8 cellular contexts compared by ENCODE assay signal in the genomic region with DNA sequence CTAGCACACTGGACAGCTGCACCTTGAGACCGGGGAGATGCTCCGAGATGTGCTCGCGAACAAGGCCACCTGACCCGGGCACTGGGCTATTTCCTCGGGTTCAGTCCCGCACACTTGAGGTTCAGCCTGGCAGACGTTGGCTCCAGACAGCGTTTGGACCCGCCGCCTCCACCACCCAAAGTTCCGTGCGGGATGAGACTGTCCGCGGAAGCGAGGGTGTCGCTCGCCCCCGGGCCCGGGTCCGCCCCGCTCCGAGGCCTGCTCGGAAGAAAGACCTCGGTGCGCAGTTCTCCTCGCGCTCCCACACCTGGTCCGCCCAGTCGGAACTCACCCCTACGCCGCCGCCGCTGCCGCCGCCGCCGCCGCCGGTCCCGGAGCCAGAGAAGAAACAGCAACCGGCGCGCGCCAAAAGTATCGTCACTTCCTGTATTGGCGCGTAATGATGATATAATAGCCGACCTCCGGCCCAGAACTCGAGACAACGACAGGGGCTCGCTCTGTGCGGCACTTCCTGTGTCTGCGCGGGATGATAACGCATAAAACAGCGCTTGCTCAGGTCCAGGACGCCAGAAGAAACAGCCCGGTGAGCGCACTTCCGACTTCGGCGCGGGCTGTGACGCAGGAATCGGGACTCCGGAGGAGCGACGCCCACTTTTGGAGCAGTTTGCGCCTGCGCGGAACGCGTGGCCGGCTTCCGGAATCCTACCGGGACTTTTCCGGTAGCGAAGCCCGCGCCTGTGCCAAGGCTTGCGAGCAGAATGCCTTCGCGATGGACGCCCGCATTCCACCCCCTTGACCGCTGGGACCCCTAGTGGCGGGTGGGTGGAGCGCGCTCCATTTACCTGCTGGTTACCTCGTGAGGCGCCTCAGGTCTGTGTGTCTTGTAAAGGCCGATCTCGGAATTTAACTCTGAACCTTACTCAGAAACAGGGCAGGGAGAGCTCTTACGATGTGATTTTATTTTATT. TPM values are rescaled to one million over a fixed set of nuclear protein-coding genes. Genes with fewer than 3 reads are reported as not detected.
A peak's percentile ranks its signal among the peaks of the same experiment; 100 is the strongest.
DNase-seq lines count a peak whose midpoint lies in the region; ATAC-seq lines count a peak whose summit lies in the region.
"Not testable (repeated sequence)": the region's sequence is repeated elsewhere in the genome, so short reads cannot be mapped to it uniquely, and the experiment has no call there.

CDK11B (minus strand) TSS at position 422 of the 967 bp plus-strand sequence. CDS start 1,519 bp downstream, outside the sequence.

- H3K27ac Mint-ChIP-seq in memory B cell: peak within 1 kb of the TSS; percentile 98

- CTCF ChIA-PET in activated CD8-positive, alpha-beta memory T cell treated with anti-CD3 and anti-CD28 coated beads for 36 hours (lab: Charles Lee): not testable (repeated sequence)

- not testable (repeated sequence) for H3K9me3 ChIP-seq in effector memory CD4-positive, alpha-beta T cell (ENCODE audit: control insufficient read depth, low read length)

- H3K4me3 Mint-ChIP-seq in memory B cell: peak within 1 kb of the TSS; percentile 95

- peak within 1 kb of the TSS; percentile 74 for H3K27ac ChIP-seq in effector memory CD4-positive, alpha-beta T cell (ENCODE audit: insufficient read depth, low read length, poor library complexity, severe bottlenecking)

- peak; percentile 94 for DNase-seq in COLO829 (ENCODE audit: low spot score)
- peak; percentile 97 for DNase-seq in HT1080 (ENCODE audit: low read depth)
- peak; percentile 88 to 91 for DNase-seq in NOMO-1 (lab: John Stamatoyannopoulos, UW; ENCODE audit: unreplicated experiment in 2 of 2)
- DNase-seq in effector memory CD4-positive, alpha-beta T cell: peak; percentile 95 to 97 (median 95)
- DNase-seq in memory B cell (ENCODE audit: low spot score in 2 of 2): peak; percentile 86 to 92
- peak; percentile 98 for DNase-seq in stimulated activated CD8-positive, alpha-beta memory T cell treated with anti-CD3 and anti-CD28 coated beads, Interleukin-12 subunit alpha, Interleukin-12 subunit beta, amount 100 ng/mL, for 24 hours (ENCODE audit: extremely low read depth)

- H3K9me3 Mint-ChIP-seq in memory B cell: not testable (repeated sequence)

- peak; percentile 77 for ATAC-seq in GM21360 (IDR thresholded peaks at IDR 0.05; ENCODE audit: unreplicated experiment)
- peak; percentile 89 for ATAC-seq in memory B cell (ENCODE audit: low read depth)

- H3K36me3 ChIP-seq in effector memory CD4-positive, alpha-beta T cell (ENCODE audit: control insufficient read depth, insufficient read depth, low read length): peaks cover 27% of the 10 kb centered on the region

- not testable (repeated sequence) for H3K4me1 ChIP-seq in effector memory CD4-positive, alpha-beta T cell (ENCODE audit: control insufficient read depth, insufficient read depth, low read length, poor library complexity, severe bottlenecking)

- H3K27me3 Mint-ChIP-seq in memory B cell: not testable (repeated sequence)

- POLR2A ChIA-PET in activated CD8-positive, alpha-beta memory T cell treated with anti-CD3 and anti-CD28 coated beads for 36 hours (lab: Charles Lee): not testable (repeated sequence)

- not testable (repeated sequence) for H3K36me3 Mint-ChIP-seq in memory B cell

- peak within 1 kb of the TSS; percentile 77 for H3K4me3 ChIP-seq in effector memory CD4-positive, alpha-beta T cell (ENCODE audit: insufficient read depth, low read depth, low read length, poor library complexity, severe bottlenecking)

- not testable (repeated sequence) for H3K27me3 ChIP-seq in effector memory CD4-positive, alpha-beta T cell (replicated peaks; ENCODE audit: control insufficient read depth, insufficient read depth, low read length, poor library complexity, severe bottlenecking)

- not testable (repeated sequence) for H3K4me1 Mint-ChIP-seq in memory B cell

RNA-seq across cellular contexts. Expression of gene CDK11B, which starts in this region (rescaled TPM):
- 19.3 and 21.9 TPM in 2 replicates for total RNA-seq in HT1080 (2014; rRNA removed; shearing (Covaris generic))
- polyA plus RNA-seq in HT1080 (2015; cell fraction: cytosol; rRNA removed): 12.6 and 13.4 TPM in 2 replicates
- 18.9 and 23.5 TPM in 2 replicates for polyA plus RNA-seq in HT1080 (2015; cell fraction: nucleus; rRNA removed)
- 10 to 100 TPM; 41.1 to 44.3 TPM for total RNA-seq in activated CD8-positive, alpha-beta memory T cell treated with anti-CD3 and anti-CD28 coated beads for 36 hours

Comparison
In these comparisons a context has a peak if more than half of its experiments do, and no peak if none do; other contexts are left out.
1. Peak in every context shown above with its lines: DNase-seq, ATAC-seq, H3K4me3 ChIP-seq and H3K27ac ChIP-seq.